Comparison of ENCODE assay signal across 1 cellular context in the genomic region with DNA sequence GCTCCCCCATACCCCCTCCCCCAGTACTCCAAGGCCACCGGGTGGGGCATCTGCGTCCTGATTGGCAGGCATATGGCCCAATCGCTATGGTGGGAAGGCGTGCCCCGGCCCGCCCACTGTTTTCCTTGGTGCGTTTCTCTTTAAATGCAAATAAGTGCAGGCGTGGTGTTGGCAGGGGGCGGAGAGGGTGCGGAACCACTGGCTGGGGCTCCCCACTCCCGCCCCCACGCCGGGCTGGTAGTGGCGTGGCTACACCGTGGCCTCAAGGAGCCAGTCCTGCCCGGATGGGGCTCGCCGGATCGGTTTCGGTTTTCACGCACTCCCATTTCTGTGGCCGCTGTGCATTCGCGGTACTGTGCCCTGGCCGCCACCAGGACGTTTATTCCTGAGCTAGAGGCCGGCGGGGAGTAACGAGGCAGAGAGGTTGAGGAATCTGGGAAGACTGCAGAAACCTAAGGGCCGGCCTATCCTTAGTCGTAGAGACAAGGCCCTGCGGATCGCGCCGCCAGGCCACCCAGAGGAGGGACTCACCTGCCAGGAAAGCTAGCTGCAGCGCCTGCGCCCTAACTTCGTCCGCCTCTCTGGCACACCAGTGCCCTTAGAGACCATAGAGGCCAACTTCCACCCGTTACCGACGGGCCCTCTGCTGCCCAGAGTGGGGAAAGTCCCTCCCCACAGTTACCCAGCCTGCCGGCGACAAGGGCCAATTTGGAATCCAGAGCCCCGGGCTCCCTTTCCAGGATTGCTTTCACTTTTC.
TF ChIP-seq lines count a peak whose summit lies in the region.

No MANE protein-coding gene starts in this region.

TF ChIP-seq in K562, 482 proteins besides CTCF, POLR2A, EP300 and RAD21 (continued from another document and continues in another):
- TF ChIP-seq, protein P1, sequence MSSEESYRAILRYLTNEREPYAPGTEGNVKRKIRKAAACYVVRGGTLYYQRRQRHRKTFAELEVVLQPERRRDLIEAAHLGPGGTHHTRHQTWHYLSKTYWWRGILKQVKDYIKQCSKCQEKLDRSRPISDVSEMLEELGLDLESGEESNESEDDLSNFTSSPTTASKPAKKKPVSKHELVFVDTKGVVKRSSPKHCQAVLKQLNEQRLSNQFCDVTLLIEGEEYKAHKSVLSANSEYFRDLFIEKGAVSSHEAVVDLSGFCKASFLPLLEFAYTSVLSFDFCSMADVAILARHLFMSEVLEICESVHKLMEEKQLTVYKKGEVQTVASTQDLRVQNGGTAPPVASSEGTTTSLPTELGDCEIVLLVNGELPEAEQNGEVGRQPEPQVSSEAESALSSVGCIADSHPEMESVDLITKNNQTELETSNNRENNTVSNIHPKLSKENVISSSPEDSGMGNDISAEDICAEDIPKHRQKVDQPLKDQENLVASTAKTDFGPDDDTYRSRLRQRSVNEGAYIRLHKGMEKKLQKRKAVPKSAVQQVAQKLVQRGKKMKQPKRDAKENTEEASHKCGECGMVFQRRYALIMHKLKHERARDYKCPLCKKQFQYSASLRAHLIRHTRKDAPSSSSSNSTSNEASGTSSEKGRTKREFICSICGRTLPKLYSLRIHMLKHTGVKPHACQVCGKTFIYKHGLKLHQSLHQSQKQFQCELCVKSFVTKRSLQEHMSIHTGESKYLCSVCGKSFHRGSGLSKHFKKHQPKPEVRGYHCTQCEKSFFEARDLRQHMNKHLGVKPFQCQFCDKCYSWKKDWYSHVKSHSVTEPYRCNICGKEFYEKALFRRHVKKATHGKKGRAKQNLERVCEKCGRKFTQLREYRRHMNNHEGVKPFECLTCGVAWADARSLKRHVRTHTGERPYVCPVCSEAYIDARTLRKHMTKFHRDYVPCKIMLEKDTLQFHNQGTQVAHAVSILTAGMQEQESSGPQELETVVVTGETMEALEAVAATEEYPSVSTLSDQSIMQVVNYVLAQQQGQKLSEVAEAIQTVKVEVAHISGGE (CRISPR knock-in tag; IDR thresholded peaks at IDR 0.05) = peak in 1 of 3 experiments; percentile 44; a peak in 1 of 6 replicates
- TF ChIP-seq NEUROD1 (IDR thresholded peaks at IDR 0.05; ENCODE audit: borderline replicate concordance, low read depth, low read length, partially characterized antibody) (peak; percentile 82), POLR2B (IDR thresholded peaks at IDR 0.05; ENCODE audit: low read depth, partially characterized antibody) (no peak), DPF2 (IDR thresholded peaks at IDR 0.05) (no peak), MEF2D (tag; conservative IDR thresholded peaks at IDR 0.05; ENCODE audit: low read depth) (no peak), SMARCA4 (IDR thresholded peaks at IDR 0.05) (no peak), ZNF197 (CRISPR knock-in tag; IDR thresholded peaks at IDR 0.05; ENCODE audit: low read depth) (no peak), TCF3 (CRISPR knock-in tag; IDR thresholded peaks at IDR 0.05) (no peak), ZNF79 (CRISPR knock-in tag; IDR thresholded peaks at IDR 0.05; ENCODE audit: low read depth) (no peak), SAFB2 (IDR thresholded peaks at IDR 0.05; ENCODE audit: borderline replicate concordance, low read depth, low read length, severe bottlenecking) (no peak), SPI1 (IDR thresholded peaks at IDR 0.05; ENCODE audit: borderline replicate concordance, low read depth, low read length) (no peak), PML (IDR thresholded peaks at IDR 0.05; ENCODE audit: low read length) (no peak), ZFP1 (CRISPR knock-in tag; IDR thresholded peaks at IDR 0.05) (no peak), NCOA6 (IDR thresholded peaks at IDR 0.05) (no peak), RBFOX2 (IDR thresholded peaks at IDR 0.05; ENCODE audit: low read depth, low read length) (peak; percentile 79), MCM2 (IDR thresholded peaks at IDR 0.05; ENCODE audit: low read depth) (no peak), CBFA2T3 (IDR thresholded peaks at IDR 0.05) (peak; percentile 37), ZC3H11A (IDR thresholded peaks at IDR 0.05; ENCODE audit: low read depth, low read length) (no peak), CREM (IDR thresholded peaks at IDR 0.05; ENCODE audit: low read depth) (peak; percentile 41; the same call in 1 of the 2 replicates), ASH1L (IDR thresholded peaks at IDR 0.05; ENCODE audit: borderline replicate concordance, low read depth, partially characterized antibody) (no peak), ZNF436 (CRISPR knock-in tag; IDR thresholded peaks at IDR 0.05) (no peak), CEBPG (CRISPR knock-in tag; IDR thresholded peaks at IDR 0.05) (no peak), CEBPG (tag; conservative IDR thresholded peaks at IDR 0.05 in 1 of 2, IDR thresholded peaks at IDR 0.05 in 1 of 2) (no peak), HMGN3 (IDR thresholded peaks at IDR 0.05; ENCODE audit: borderline replicate concordance, extremely low read depth, insufficient read length, low read depth, low read length) (peak; percentile 28), RBM25 (IDR thresholded peaks at IDR 0.05; ENCODE audit: low read depth, low read length, severe bottlenecking) (peak; percentile 55), MAFK (IDR thresholded peaks at IDR 0.05; ENCODE audit: low read length) (no peak), MED1 (CRISPR knock-in tag; IDR thresholded peaks at IDR 0.05; ENCODE audit: borderline replicate concordance) (no peak), SMARCB1 (IDR thresholded peaks at IDR 0.05; ENCODE audit: insufficient read length, low read depth) (no peak), HDAC3 (IDR thresholded peaks at IDR 0.05; ENCODE audit: borderline replicate concordance, partially characterized antibody) (no peak)
- TF ChIP-seq, protein P2, sequence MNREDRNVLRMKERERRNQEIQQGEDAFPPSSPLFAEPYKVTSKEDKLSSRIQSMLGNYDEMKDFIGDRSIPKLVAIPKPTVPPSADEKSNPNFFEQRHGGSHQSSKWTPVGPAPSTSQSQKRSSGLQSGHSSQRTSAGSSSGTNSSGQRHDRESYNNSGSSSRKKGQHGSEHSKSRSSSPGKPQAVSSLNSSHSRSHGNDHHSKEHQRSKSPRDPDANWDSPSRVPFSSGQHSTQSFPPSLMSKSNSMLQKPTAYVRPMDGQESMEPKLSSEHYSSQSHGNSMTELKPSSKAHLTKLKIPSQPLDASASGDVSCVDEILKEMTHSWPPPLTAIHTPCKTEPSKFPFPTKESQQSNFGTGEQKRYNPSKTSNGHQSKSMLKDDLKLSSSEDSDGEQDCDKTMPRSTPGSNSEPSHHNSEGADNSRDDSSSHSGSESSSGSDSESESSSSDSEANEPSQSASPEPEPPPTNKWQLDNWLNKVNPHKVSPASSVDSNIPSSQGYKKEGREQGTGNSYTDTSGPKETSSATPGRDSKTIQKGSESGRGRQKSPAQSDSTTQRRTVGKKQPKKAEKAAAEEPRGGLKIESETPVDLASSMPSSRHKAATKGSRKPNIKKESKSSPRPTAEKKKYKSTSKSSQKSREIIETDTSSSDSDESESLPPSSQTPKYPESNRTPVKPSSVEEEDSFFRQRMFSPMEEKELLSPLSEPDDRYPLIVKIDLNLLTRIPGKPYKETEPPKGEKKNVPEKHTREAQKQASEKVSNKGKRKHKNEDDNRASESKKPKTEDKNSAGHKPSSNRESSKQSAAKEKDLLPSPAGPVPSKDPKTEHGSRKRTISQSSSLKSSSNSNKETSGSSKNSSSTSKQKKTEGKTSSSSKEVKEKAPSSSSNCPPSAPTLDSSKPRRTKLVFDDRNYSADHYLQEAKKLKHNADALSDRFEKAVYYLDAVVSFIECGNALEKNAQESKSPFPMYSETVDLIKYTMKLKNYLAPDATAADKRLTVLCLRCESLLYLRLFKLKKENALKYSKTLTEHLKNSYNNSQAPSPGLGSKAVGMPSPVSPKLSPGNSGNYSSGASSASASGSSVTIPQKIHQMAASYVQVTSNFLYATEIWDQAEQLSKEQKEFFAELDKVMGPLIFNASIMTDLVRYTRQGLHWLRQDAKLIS (CRISPR knock-in tag; IDR thresholded peaks at IDR 0.05) = 0 out of 2 replicates have a peak, but pooled peaks have one; percentile 40
- TF ChIP-seq, protein P3, sequence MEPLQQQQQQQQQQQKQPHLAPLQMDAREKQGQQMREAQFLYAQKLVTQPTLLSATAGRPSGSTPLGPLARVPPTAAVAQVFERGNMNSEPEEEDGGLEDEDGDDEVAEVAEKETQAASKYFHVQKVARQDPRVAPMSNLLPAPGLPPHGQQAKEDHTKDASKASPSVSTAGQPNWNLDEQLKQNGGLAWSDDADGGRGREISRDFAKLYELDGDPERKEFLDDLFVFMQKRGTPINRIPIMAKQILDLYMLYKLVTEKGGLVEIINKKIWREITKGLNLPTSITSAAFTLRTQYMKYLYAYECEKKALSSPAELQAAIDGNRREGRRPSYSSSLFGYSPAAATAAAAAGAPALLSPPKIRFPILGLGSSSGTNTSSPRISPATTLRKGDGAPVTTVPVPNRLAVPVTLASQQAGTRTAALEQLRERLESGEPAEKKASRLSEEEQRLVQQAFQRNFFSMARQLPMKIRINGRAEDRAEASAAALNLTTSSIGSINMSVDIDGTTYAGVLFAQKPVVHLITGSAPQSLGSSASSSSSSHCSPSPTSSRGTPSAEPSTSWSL (CRISPR knock-in tag; IDR thresholded peaks at IDR 0.05; ENCODE audit: borderline replicate concordance) = no peak
- TF ChIP-seq, protein P4, sequence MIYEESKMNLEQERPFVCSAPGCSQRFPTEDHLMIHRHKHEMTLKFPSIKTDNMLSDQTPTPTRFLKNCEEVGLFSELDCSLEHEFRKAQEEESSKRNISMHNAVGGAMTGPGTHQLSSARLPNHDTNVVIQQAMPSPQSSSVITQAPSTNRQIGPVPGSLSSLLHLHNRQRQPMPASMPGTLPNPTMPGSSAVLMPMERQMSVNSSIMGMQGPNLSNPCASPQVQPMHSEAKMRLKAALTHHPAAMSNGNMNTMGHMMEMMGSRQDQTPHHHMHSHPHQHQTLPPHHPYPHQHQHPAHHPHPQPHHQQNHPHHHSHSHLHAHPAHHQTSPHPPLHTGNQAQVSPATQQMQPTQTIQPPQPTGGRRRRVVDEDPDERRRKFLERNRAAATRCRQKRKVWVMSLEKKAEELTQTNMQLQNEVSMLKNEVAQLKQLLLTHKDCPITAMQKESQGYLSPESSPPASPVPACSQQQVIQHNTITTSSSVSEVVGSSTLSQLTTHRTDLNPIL (CRISPR knock-in tag; IDR thresholded peaks at IDR 0.05) = no peak
- TF ChIP-seq, protein P5, sequence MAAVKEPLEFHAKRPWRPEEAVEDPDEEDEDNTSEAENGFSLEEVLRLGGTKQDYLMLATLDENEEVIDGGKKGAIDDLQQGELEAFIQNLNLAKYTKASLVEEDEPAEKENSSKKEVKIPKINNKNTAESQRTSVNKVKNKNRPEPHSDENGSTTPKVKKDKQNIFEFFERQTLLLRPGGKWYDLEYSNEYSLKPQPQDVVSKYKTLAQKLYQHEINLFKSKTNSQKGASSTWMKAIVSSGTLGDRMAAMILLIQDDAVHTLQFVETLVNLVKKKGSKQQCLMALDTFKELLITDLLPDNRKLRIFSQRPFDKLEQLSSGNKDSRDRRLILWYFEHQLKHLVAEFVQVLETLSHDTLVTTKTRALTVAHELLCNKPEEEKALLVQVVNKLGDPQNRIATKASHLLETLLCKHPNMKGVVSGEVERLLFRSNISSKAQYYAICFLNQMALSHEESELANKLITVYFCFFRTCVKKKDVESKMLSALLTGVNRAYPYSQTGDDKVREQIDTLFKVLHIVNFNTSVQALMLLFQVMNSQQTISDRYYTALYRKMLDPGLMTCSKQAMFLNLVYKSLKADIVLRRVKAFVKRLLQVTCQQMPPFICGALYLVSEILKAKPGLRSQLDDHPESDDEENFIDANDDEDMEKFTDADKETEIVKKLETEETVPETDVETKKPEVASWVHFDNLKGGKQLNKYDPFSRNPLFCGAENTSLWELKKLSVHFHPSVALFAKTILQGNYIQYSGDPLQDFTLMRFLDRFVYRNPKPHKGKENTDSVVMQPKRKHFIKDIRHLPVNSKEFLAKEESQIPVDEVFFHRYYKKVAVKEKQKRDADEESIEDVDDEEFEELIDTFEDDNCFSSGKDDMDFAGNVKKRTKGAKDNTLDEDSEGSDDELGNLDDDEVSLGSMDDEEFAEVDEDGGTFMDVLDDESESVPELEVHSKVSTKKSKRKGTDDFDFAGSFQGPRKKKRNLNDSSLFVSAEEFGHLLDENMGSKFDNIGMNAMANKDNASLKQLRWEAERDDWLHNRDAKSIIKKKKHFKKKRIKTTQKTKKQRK (IDR thresholded peaks at IDR 0.05; ENCODE audit: borderline replicate concordance, low read depth, low read length) = no peak
- TF ChIP-seq, protein P6, sequence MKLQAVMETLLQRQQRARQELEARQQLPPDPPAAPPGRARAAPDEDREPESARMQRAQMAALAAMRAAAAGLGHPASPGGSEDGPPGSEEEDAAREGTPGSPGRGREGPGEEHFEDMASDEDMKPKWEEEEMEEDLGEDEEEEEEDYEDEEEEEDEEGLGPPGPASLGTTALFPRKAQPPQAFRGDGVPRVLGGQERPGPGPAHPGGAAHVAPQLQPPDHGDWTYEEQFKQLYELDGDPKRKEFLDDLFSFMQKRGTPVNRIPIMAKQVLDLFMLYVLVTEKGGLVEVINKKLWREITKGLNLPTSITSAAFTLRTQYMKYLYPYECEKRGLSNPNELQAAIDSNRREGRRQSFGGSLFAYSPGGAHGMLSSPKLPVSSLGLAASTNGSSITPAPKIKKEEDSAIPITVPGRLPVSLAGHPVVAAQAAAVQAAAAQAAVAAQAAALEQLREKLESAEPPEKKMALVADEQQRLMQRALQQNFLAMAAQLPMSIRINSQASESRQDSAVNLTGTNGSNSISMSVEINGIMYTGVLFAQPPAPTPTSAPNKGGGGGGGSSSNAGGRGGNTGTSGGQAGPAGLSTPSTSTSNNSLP (IDR thresholded peaks at IDR 0.05; ENCODE audit: borderline replicate concordance, low read depth, low read length) = no peak
- TF ChIP-seq, protein P7, sequence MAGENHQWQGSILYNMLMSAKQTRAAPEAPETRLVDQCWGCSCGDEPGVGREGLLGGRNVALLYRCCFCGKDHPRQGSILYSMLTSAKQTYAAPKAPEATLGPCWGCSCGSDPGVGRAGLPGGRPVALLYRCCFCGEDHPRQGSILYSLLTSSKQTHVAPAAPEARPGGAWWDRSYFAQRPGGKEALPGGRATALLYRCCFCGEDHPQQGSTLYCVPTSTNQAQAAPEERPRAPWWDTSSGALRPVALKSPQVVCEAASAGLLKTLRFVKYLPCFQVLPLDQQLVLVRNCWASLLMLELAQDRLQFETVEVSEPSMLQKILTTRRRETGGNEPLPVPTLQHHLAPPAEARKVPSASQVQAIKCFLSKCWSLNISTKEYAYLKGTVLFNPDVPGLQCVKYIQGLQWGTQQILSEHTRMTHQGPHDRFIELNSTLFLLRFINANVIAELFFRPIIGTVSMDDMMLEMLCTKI (IDR thresholded peaks at IDR 0.05; ENCODE audit: partially characterized antibody) = no peak
- TF ChIP-seq, protein P8, sequence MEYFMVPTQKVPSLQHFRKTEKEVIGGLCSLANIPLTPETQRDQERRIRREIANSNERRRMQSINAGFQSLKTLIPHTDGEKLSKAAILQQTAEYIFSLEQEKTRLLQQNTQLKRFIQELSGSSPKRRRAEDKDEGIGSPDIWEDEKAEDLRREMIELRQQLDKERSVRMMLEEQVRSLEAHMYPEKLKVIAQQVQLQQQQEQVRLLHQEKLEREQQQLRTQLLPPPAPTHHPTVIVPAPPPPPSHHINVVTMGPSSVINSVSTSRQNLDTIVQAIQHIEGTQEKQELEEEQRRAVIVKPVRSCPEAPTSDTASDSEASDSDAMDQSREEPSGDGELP (CRISPR knock-in tag; IDR thresholded peaks at IDR 0.05; ENCODE audit: borderline replicate concordance) = peak; percentile 35; the same call in 1 of the 2 replicates
- TF ChIP-seq, protein P9, sequence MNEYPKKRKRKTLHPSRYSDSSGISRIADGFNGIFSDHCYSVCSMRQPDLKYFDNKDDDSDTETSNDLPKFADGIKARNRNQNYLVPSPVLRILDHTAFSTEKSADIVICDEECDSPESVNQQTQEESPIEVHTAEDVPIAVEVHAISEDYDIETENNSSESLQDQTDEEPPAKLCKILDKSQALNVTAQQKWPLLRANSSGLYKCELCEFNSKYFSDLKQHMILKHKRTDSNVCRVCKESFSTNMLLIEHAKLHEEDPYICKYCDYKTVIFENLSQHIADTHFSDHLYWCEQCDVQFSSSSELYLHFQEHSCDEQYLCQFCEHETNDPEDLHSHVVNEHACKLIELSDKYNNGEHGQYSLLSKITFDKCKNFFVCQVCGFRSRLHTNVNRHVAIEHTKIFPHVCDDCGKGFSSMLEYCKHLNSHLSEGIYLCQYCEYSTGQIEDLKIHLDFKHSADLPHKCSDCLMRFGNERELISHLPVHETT (CRISPR knock-in tag; conservative IDR thresholded peaks at IDR 0.05 in 1 of 2, IDR thresholded peaks at IDR 0.05 in 1 of 2) = no peak; a peak in 1 of 4 replicates
